19 cellular contexts compared by ENCODE assay signal in the genomic region with DNA sequence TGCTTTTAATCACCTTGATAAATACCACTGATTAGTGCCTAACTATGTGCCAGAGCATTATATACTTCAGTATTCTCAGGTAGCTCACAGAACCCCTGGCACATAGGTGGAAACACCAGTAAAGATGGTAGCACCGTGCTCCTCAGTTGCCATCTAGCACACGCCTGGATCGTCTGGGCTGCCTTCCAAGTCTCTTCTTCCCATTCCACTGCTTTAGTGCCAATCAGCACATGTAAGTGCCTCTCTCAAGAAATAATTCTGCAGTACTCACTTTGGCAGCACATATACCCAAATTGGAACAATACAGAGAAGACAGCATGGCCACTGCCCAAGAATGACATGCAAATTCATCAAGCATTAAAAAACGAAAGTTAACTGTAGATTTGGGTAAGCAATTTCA.
"Had no signal": no experiment of that assay in that cellular context is flagged by ENCODE, and none has a peak within 500 bp of the region (broad histone marks: within the 10 kb centered on the region; RNA-seq: fewer than 3 reads in every experiment).

No MANE protein-coding gene starts in this region.

- H3K4me1 ChIP-seq: breast epithelium, colonic mucosa, esophagus muscularis mucosa, gastrocnemius medialis, tibial artery had no signal

- ATAC-seq: gastrocnemius medialis; naive thymus-derived CD4-positive, alpha-beta T cell; stimulated activated naive CD8-positive, alpha-beta T cell treated with anti-CD3 and anti-CD28 coated beads, Interleukin-15, Interleukin-2, amounts not matched to agents 100 U/mL and 50 U/mL, for 24 hours; T-helper 17 cell had no signal

- H3K4me3 ChIP-seq: breast epithelium, colonic mucosa, dorsolateral prefrontal cortex, esophagus muscularis mucosa, gastrocnemius medialis, tibial artery had no signal

- H3K36me3 ChIP-seq: breast epithelium had no signal

- H3K27me3 ChIP-seq: breast epithelium, colonic mucosa, dorsolateral prefrontal cortex, esophagus muscularis mucosa, gastrocnemius medialis, tibial artery had no signal

- DNase-seq: activated CD4-positive, alpha-beta T cell treated with anti-CD3 and anti-CD28 coated beads for 4 hours; activated CD4-positive, alpha-beta T cell treated with anti-CD3 and anti-CD28 coated beads, Interleukin-2, amount 50 U/mL, for 48 hours; activated CD4-positive, CD25-positive, alpha-beta regulatory T cell; activated naive CD4-positive, alpha-beta T cell treated with anti-CD3 and anti-CD28 coated beads for 36 hours; activated naive CD8-positive, alpha-beta T cell treated with anti-CD3 and anti-CD28 coated beads, Interleukin-2, amount 10 ng/mL, durations not matched to agents 7 days and 5 days; activated T-cell treated with anti-CD3 and anti-CD28 coated beads, Interleukin-2, amount 50 U/mL, for 48 hours; amniotic stem cell; colonic mucosa; gastrocnemius medialis; islet precursor cell; naive thymus-derived CD4-positive, alpha-beta T cell; occipital lobe; stimulated activated CD4-positive, alpha-beta T cell treated with anti-CD3 and anti-CD28 coated beads, Interleukin-4, amount 100 ng/mL, for 24 hours; stimulated activated naive CD8-positive, alpha-beta T cell treated with anti-CD3 and anti-CD28 coated beads, Interleukin-15, Interleukin-2, amounts not matched to agents 100 U/mL and 50 U/mL, for 24 hours; T-helper 17 cell; tibial artery had no signal

- H3K27ac ChIP-seq: breast epithelium, colonic mucosa, esophagus muscularis mucosa, gastrocnemius medialis, tibial artery had no signal

- H3K9me3 ChIP-seq: breast epithelium, colonic mucosa, esophagus muscularis mucosa, gastrocnemius medialis, tibial artery had no signal
